33 cellular contexts compared by ENCODE assay signal in the genomic region with DNA sequence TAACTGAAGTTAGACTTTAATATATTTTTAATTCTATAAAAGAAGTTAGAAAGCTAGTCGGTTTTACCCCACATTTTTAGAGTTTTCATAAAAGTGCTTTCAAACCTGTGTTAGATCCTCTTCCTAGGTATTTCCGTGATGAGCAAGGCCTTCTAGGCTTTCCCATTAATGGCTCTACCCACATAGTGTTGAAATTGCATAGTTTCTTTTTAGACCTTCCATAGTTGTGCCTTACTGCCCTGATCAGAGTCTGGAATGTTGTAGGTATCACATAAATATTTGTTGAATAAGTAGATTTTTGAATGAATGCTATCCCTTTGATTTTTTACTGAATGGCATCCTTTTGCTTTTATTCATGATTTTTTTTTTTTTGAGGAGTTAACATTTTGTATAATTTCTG. TPM values are rescaled to one million over a fixed set of nuclear protein-coding genes. Genes with fewer than 3 reads are reported as not detected.
"Had no signal": no experiment of that assay in that cellular context is flagged by ENCODE, and none has a peak within 500 bp of the region (broad histone marks: within the 10 kb centered on the region; RNA-seq: fewer than 3 reads in every experiment).

No MANE protein-coding gene starts in this region.

- H3K4me3 Mint-ChIP-seq: activated CD4-positive, alpha-beta memory T cell treated with anti-CD3 and anti-CD28 coated beads, Interleukin-2, amount 10 ng/mL, durations not matched to agents 7 days and 5 days; activated CD4-positive, alpha-beta T cell treated with anti-CD3 and anti-CD28 coated beads for 36 hours; activated CD4-positive, alpha-beta T cell treated with anti-CD3 and anti-CD28 coated beads, Interleukin-2, amount 10 ng/mL, durations not matched to agents 7 days and 5 days; activated naive CD8-positive, alpha-beta T cell treated with anti-CD3 and anti-CD28 coated beads, Interleukin-2, amount 10 ng/mL, durations not matched to agents 7 days and 5 days; activated T-cell treated with anti-CD3 and anti-CD28 coated beads, Interleukin-2, amount 50 U/mL, for 4 hours; brain; dendritic cell treated with granulocyte-macrophage colony-stimulating factor and Interleukin-4, amounts not matched to agents 40 ng/mL and 50 ng/mL, for 4 days; endodermal cell; T-helper 17 cell; T-helper 2 cell treated with Interferon-gamma antibody and Interleukin-4, amounts not matched to agents 5 μg/mL and 100 μg/mL, for 36 hours had no signal

- H3K27ac Mint-ChIP-seq: activated CD4-positive, alpha-beta memory T cell treated with anti-CD3 and anti-CD28 coated beads, Interleukin-2, amount 10 ng/mL, durations not matched to agents 7 days and 5 days; activated CD4-positive, alpha-beta T cell treated with anti-CD3 and anti-CD28 coated beads for 36 hours; activated CD4-positive, alpha-beta T cell treated with anti-CD3 and anti-CD28 coated beads, Interleukin-2, amount 10 ng/mL, durations not matched to agents 7 days and 5 days; activated naive CD8-positive, alpha-beta T cell treated with anti-CD3 and anti-CD28 coated beads, Interleukin-2, amount 10 ng/mL, durations not matched to agents 7 days and 5 days; activated T-helper 17 cell treated with anti-CD3 and anti-CD28 coated beads, Interleukin-2, amount 50 U/mL, for 72 hours; brain; dendritic cell treated with granulocyte-macrophage colony-stimulating factor and Interleukin-4, amounts not matched to agents 40 ng/mL and 50 ng/mL, for 4 days; endodermal cell; T-helper 17 cell; T-helper 2 cell treated with Interferon-gamma antibody and Interleukin-4, amounts not matched to agents 5 μg/mL and 100 μg/mL, for 36 hours had no signal

- H3K4me1 Mint-ChIP-seq: activated T-helper 17 cell treated with anti-CD3 and anti-CD28 coated beads, Interleukin-2, amount 50 U/mL, for 72 hours; brain; endodermal cell; T-helper 17 cell had no signal

- H3K27me3 Mint-ChIP-seq: activated CD4-positive, alpha-beta memory T cell treated with anti-CD3 and anti-CD28 coated beads, Interleukin-2, amount 10 ng/mL, durations not matched to agents 7 days and 5 days; activated CD4-positive, alpha-beta T cell treated with anti-CD3 and anti-CD28 coated beads for 36 hours; activated CD4-positive, alpha-beta T cell treated with anti-CD3 and anti-CD28 coated beads, Interleukin-2, amount 10 ng/mL, durations not matched to agents 7 days and 5 days; activated naive CD8-positive, alpha-beta T cell treated with anti-CD3 and anti-CD28 coated beads, Interleukin-2, amount 10 ng/mL, durations not matched to agents 7 days and 5 days; activated T-helper 17 cell treated with anti-CD3 and anti-CD28 coated beads, Interleukin-2, amount 50 U/mL, for 72 hours; brain; dendritic cell treated with granulocyte-macrophage colony-stimulating factor and Interleukin-4, amounts not matched to agents 40 ng/mL and 50 ng/mL, for 4 days; T-helper 17 cell had no signal

- H3K36me3 ChIP-seq: breast epithelium had no signal

- H3K4me1 ChIP-seq: ascending aorta, breast epithelium, gastrocnemius medialis had no signal

- H3K4me3 ChIP-seq: ascending aorta, breast epithelium, cardiac muscle cell, coronary artery, dorsolateral prefrontal cortex, gastrocnemius medialis, heart left ventricle had no signal

- H3K9me3 Mint-ChIP-seq: activated CD4-positive, alpha-beta memory T cell treated with anti-CD3 and anti-CD28 coated beads, Interleukin-2, amount 10 ng/mL, durations not matched to agents 7 days and 5 days; activated CD4-positive, alpha-beta T cell treated with anti-CD3 and anti-CD28 coated beads, Interleukin-2, amount 10 ng/mL, durations not matched to agents 7 days and 5 days; activated naive CD8-positive, alpha-beta T cell treated with anti-CD3 and anti-CD28 coated beads, Interleukin-2, amount 10 ng/mL, durations not matched to agents 7 days and 5 days; activated T-cell treated with anti-CD3 and anti-CD28 coated beads, Interleukin-2, amount 50 U/mL, for 4 hours; activated T-helper 17 cell treated with anti-CD3 and anti-CD28 coated beads, Interleukin-2, amount 50 U/mL, for 72 hours; brain; dendritic cell treated with granulocyte-macrophage colony-stimulating factor and Interleukin-4, amounts not matched to agents 40 ng/mL and 50 ng/mL, for 4 days; endodermal cell; T-helper 2 cell treated with Interferon-gamma antibody and Interleukin-4, amounts not matched to agents 5 μg/mL and 100 μg/mL, for 36 hours had no signal

- H3K27me3 ChIP-seq: ascending aorta, breast epithelium, cardiac muscle cell, dorsolateral prefrontal cortex, gastrocnemius medialis, heart left ventricle had no signal

- H3K27ac ChIP-seq: ascending aorta, breast epithelium, coronary artery, gastrocnemius medialis, heart left ventricle, WERI-Rb-1 had no signal

- H3K9me3 ChIP-seq: ascending aorta, breast epithelium, gastrocnemius medialis, heart left ventricle had no signal

- DNase-seq: activated CD4-positive, alpha-beta memory T cell treated with anti-CD3 and anti-CD28 coated beads, Interleukin-2, amount 10 ng/mL, durations not matched to agents 7 days and 5 days; activated CD4-positive, alpha-beta T cell treated with anti-CD3 and anti-CD28 coated beads for 36 hours; activated CD4-positive, alpha-beta T cell treated with anti-CD3 and anti-CD28 coated beads, Interleukin-2, amount 10 ng/mL, durations not matched to agents 7 days and 5 days; activated CD4-positive, alpha-beta T cell treated with anti-CD3 and anti-CD28 coated beads, Interleukin-2, amount 50 U/mL, for 4 hours; activated CD4-positive, CD25-positive, alpha-beta regulatory T cell; activated CD4-positive, CD25-positive, alpha-beta regulatory T cell treated with anti-CD3 and anti-CD28 coated beads, Interleukin-2, amount 50 U/mL, for 72 hours; activated effector memory CD4-positive, alpha-beta T cell treated with Interleukin-2 at 50 U/mL for 16 hours; activated gamma-delta T cell treated with Interleukin-2 at 50 U/mL for 16 hours; activated naive CD4-positive, alpha-beta T cell treated with anti-CD3 and anti-CD28 coated beads, Interleukin-2, amount 50 U/mL, for 16 hours; activated naive CD4-positive, alpha-beta T cell treated with Interleukin-2 at 50 U/mL for 16 hours; activated naive CD8-positive, alpha-beta T cell treated with anti-CD3 and anti-CD28 coated beads, Interleukin-2, amount 10 ng/mL, durations not matched to agents 7 days and 5 days; activated T-cell treated with anti-CD3 and anti-CD28 coated beads, Interleukin-2, amount 50 U/mL, for 4 hours; central memory CD4-positive, alpha-beta T cell; dorsolateral prefrontal cortex; effector memory CD4-positive, alpha-beta T cell; endodermal cell; foreskin fibroblast; gastrocnemius medialis; glutamatergic neuron; heart left ventricle; T-helper 1 cell; T-helper 17 cell; T1000; WERI-Rb-1 had no signal

RNA-seq across cellular contexts. Expression of a gene that starts 45.3 kb away (rescaled TPM):
- total RNA-seq: epithelial cell of proximal tubule had no signal
- polyA plus RNA-seq: cardiac muscle cell had no signal
